In the genomic region with DNA sequence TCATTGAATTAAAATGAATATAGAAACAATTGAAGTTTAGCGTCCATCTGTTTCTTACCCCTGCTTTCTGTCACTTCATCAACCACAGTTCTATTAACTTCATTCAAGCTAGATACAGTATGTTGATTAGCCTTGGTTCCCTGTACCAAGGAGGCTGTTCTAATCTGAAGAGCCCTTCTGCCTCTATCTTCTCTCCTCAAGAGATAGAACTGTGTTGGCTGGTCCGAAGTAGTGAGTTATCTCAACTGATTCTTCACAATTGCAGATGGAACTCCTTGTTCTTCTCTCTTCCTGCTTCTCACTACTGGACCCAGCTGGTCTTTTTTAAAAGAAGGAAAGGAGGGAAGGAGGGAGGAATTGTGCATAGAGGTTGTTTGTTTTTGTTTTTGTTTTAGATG, we compare ENCODE assay signal across 12 cellular contexts.
DNase-seq lines count a peak whose midpoint lies in the region; ATAC-seq, FAIRE-seq and TF ChIP-seq lines count a peak whose summit lies in the region.
"Had no signal": no experiment of that assay in that cellular context is flagged by ENCODE, and none has a peak within 500 bp of the region (broad histone marks: within the 10 kb centered on the region; RNA-seq: fewer than 3 reads in every experiment).

No MANE protein-coding gene starts in this region.

- BruUV-seq in K562 (replicated peaks; lab: Mats Ljungman, UMichigan) = no TSS peak

- CTCF ChIA-PET in K562 (lab: Yijun Ruan, JAX; ENCODE audit: low intra/inter-chr PET ratio) = interaction anchor here (1.1 to 1.4 kb wide), 2 partner anchors 223 to 597 kb away, joined by 4 to 8 read pairs; no protein-coding TSS in a partner anchor

- H3K9me3 ChIP-seq in SK-N-MC (ENCODE audit: low read depth, low read length) = peaks cover 3% of the 10 kb centered on the region; the same call in 1 of the 2 replicates
- no peaks in the 10 kb centered on the region; the same call in 1 of the 2 replicates for H3K9me3 ChIP-seq in K562 (replicated peaks; ENCODE audit: control insufficient read depth, insufficient read depth, low read depth, low read length)
- no peaks in the 10 kb centered on the region for H3K9me3 ChIP-seq in MG63
- H3K9me3 ChIP-seq: Peyer's patch had no signal

- intact Hi-C loops in K562 (cut with micrococcal nuclease) = loop anchor here (10.0 kb wide), 1 partner anchor 170 kb away; no protein-coding TSS in a partner anchor

- peaks cover 15% of the 10 kb centered on the region; the same call in 1 of the 2 replicates for H4K20me1 ChIP-seq in K562 (replicated peaks; ENCODE audit: control insufficient read depth, insufficient read depth, low read length)

- no peaks in the 10 kb centered on the region for H3K27me3 Mint-ChIP-seq in nephron progenitor cell (ENCODE audit: low read depth, poor library complexity)
- H3K27me3 Mint-ChIP-seq in effector memory CD8-positive, alpha-beta T cell = no peaks in the 10 kb centered on the region

- DNase-seq in H54 (ENCODE audit: insufficient read length, low spot score) = no peak
- DNase-seq in SK-N-MC (ENCODE audit: low read depth, low spot score) = no peak
- no peak for DNase-seq in K562 (ENCODE audit: extremely low read depth in 1 of 4, low spot score in 3 of 4)
- DNase-seq in nephron progenitor cell = no peak
- DNase-seq in MG63 = no peak
- no peak for DNase-seq in effector memory CD8-positive, alpha-beta T cell
- no peak for DNase-seq in NCI-H2081 (lab: John Stamatoyannopoulos, UW)
- no peak for DNase-seq in EL

- H3K4me1 ChIP-seq in K562 (replicated peaks in 1 of 2; ENCODE audit: control insufficient read depth in 2 of 2, insufficient read depth in 2 of 2, low read length in 2 of 2) = peaks cover 7 to 20% of the 10 kb centered on the region in 2 experiments; a peak in 3 of 5 replicates

- H3K4me3 ChIP-seq in SK-N-MC (peak overlapping the region; percentile 48), K562 (no peak overlapping the region), MG63 (no peak overlapping the region)
- H3K4me3 ChIP-seq: Peyer's patch had no signal

- peak overlapping the region; percentile 57 for H3K27ac Mint-ChIP-seq in nephron progenitor cell
- H3K27ac Mint-ChIP-seq in effector memory CD8-positive, alpha-beta T cell = peak overlapping the region in 1 of 2 donors; percentile 6
- H3K27ac Mint-ChIP-seq: HFFc6 had no signal

- TF ChIP-seq EP300 in K562 (IDR thresholded peaks at IDR 0.05; ENCODE audit: low read length) = no peak

- H3K36me3 Mint-ChIP-seq in nephron progenitor cell (ENCODE audit: low read depth) = peaks cover 17% of the 10 kb centered on the region
- H3K36me3 Mint-ChIP-seq in effector memory CD8-positive, alpha-beta T cell (ENCODE audit: insufficient read depth) = peaks cover 2% of the 10 kb centered on the region

- peaks cover 54% of the 10 kb centered on the region for H3K4me1 Mint-ChIP-seq in nephron progenitor cell
- peaks cover 11 to 18% of the 10 kb centered on the region in 2 donors for H3K4me1 Mint-ChIP-seq in effector memory CD8-positive, alpha-beta T cell (ENCODE audit: low read depth in 2 of 2)

- peaks cover 92% of the 10 kb centered on the region for H3K79me2 ChIP-seq in K562 (ENCODE audit: control insufficient read depth, insufficient read depth, low read length)

- no peak overlapping the region; the same call in 1 of the 2 replicates for H3K4me2 ChIP-seq in K562 (ENCODE audit: insufficient read depth, low read length)

- ATAC-seq in K562 = peak; percentile 36; the same call in 2 of the 3 replicates
- no peak for ATAC-seq in effector memory CD8-positive, alpha-beta T cell (replicated peaks)

- H3K36me3 ChIP-seq in SK-N-MC (ENCODE audit: insufficient read depth, low read length) = peaks cover 30% of the 10 kb centered on the region
- H3K36me3 ChIP-seq in K562 (ENCODE audit: control insufficient read depth, insufficient read depth, low read length) = peaks cover 15% of the 10 kb centered on the region; the same call in 1 of the 3 replicates
- H3K36me3 ChIP-seq in MG63 = no peaks in the 10 kb centered on the region
- H3K36me3 ChIP-seq: Peyer's patch had no signal

- FAIRE-seq in H54 (lab: Jason Lieb, UNC) = peak; percentile 11
- FAIRE-seq in K562 (lab: Jason Lieb, UNC) = no peak

- H3K27me3 ChIP-seq in K562 (ENCODE audit: control insufficient read depth in 2 of 2, insufficient read depth in 2 of 2, low read length in 2 of 2) = no peaks in the 10 kb centered on the region
- H3K27me3 ChIP-seq in MG63 = no peaks in the 10 kb centered on the region
- H3K27me3 ChIP-seq: Peyer's patch had no signal

- H3K9me3 Mint-ChIP-seq in nephron progenitor cell = peaks cover 3% of the 10 kb centered on the region
- H3K9me3 Mint-ChIP-seq in effector memory CD8-positive, alpha-beta T cell = no peaks in the 10 kb centered on the region
- H3K9me3 Mint-ChIP-seq: HFFc6 had no signal

- TF ChIP-seq POLR2A in H54 (IDR thresholded peaks at IDR 0.05; ENCODE audit: low read depth, low read length) (no peak), K562 (conservative IDR thresholded peaks at IDR 0.05) (no peak)

- no peak for TF ChIP-seq CTCF in K562 (IDR thresholded peaks at IDR 0.05 in 2 of 3, conservative IDR thresholded peaks at IDR 0.05 in 1 of 3; ENCODE audit: insufficient read depth in 2 of 3, low read depth in 1 of 3, low read length in 3 of 3)
- no peak for TF ChIP-seq CTCF in nephron progenitor cell (IDR thresholded peaks at IDR 0.05)

- in situ Hi-C loops in K562 (cut with MboI) = no loop called here

- peak overlapping the region; percentile 4 for H3K9ac ChIP-seq in SK-N-MC (ENCODE audit: insufficient read length)
- no peak overlapping the region for H3K9ac ChIP-seq in K562 (ENCODE audit: insufficient read depth in 1 of 2, low read depth in 2 of 2, low read length in 2 of 2)
- H3K9ac ChIP-seq: KMS-11 had no signal

- POLR2A ChIA-PET in K562 (lab: Yijun Ruan, JAX) = interaction anchor here (0.5 to 1.2 kb wide), 7 partner anchors 9 to 266 kb away, joined by 3 to 5 read pairs (median 3); no protein-coding TSS in a partner anchor

- peaks cover 2% of the 10 kb centered on the region for H3K9me1 ChIP-seq in K562 (ENCODE audit: control insufficient read depth, insufficient read depth, low read length)

- WGBS in K562 (ENCODE audit: insufficient coverage, low coverage, missing lambda C conversion rate) = 4% methylated on average over 2 of the region's 2 CpGs

- TF ChIP-seq RAD21 in K562 (CRISPR knock-in tag; conservative IDR thresholded peaks at IDR 0.05 in 1 of 2, IDR thresholded peaks at IDR 0.05 in 1 of 2) = no peak

- no peak overlapping the region for H3K4me3 Mint-ChIP-seq in nephron progenitor cell
- no peak overlapping the region for H3K4me3 Mint-ChIP-seq in effector memory CD8-positive, alpha-beta T cell
- H3K4me3 Mint-ChIP-seq: HFFc6 had no signal

- H3K27ac ChIP-seq in SK-N-MC = peak overlapping the region; percentile 80
- no peak overlapping the region for H3K27ac ChIP-seq in K562 (ENCODE audit: extremely low read depth, low read depth, low read length)
- H3K27ac ChIP-seq: C4-2B, KMS-11 had no signal

- H2AFZ ChIP-seq in K562 (ENCODE audit: low read depth, low read length) = no peak overlapping the region

TF ChIP-seq in K562, 482 proteins besides CTCF, POLR2A, EP300 and RAD21 (continues in another document):
- TF ChIP-seq WHSC1 (IDR thresholded peaks at IDR 0.05; ENCODE audit: low read length) = no peak
